Comparison of ENCODE assay signal across 1 cellular context in genomic region chr9:108835831-108836230, GRCh38.
TF ChIP-seq lines count a peak whose summit lies in the region.

No MANE protein-coding gene starts in this region.

TF ChIP-seq in SK-N-SH, 30 proteins besides CTCF, POLR2A, EP300 and RAD21:
- no peak for TF ChIP-seq IRF3 (IDR thresholded peaks at IDR 0.05; ENCODE audit: low read depth, low read length)
- TF ChIP-seq NRF1 (IDR thresholded peaks at IDR 0.05; ENCODE audit: low read depth, low read length): no peak
- no peak for TF ChIP-seq JUND (IDR thresholded peaks at IDR 0.05)
- no peak for TF ChIP-seq FOXM1 (IDR thresholded peaks at IDR 0.05; ENCODE audit: low read depth)
- no peak for TF ChIP-seq YY1 (IDR thresholded peaks at IDR 0.05; ENCODE audit: low read depth)
- TF ChIP-seq ELF1 (IDR thresholded peaks at IDR 0.05): no peak
- TF ChIP-seq PBX3 (IDR thresholded peaks at IDR 0.05): no peak
- no peak for TF ChIP-seq FOSL2 (IDR thresholded peaks at IDR 0.05; ENCODE audit: borderline replicate concordance, low read depth)
- TF ChIP-seq SMC3 (IDR thresholded peaks at IDR 0.05; ENCODE audit: low read depth, low read length): no peak
